In genomic region chr4:6781561-6781960, GRCh38 we compare ENCODE assay signal across 1 cellular context.
TF ChIP-seq lines count a peak whose summit lies in the region.

No MANE protein-coding gene starts in this region.

TF ChIP-seq in H1, 55 proteins besides CTCF, POLR2A, EP300 and RAD21 (continued from another document):
- TF ChIP-seq MAX (IDR thresholded peaks at IDR 0.05) = no peak
- TF ChIP-seq CREB1 (IDR thresholded peaks at IDR 0.05) = no peak
- no peak for TF ChIP-seq SIX5 (IDR thresholded peaks at IDR 0.05; ENCODE audit: low read depth, low read length)
- no peak for TF ChIP-seq YY1 (IDR thresholded peaks at IDR 0.05; ENCODE audit: low read depth, low read length)
- no peak for TF ChIP-seq NANOG (IDR thresholded peaks at IDR 0.05; ENCODE audit: insufficient read depth, low read depth, low read length, poor library complexity, severe bottlenecking)
